In the genomic region with DNA sequence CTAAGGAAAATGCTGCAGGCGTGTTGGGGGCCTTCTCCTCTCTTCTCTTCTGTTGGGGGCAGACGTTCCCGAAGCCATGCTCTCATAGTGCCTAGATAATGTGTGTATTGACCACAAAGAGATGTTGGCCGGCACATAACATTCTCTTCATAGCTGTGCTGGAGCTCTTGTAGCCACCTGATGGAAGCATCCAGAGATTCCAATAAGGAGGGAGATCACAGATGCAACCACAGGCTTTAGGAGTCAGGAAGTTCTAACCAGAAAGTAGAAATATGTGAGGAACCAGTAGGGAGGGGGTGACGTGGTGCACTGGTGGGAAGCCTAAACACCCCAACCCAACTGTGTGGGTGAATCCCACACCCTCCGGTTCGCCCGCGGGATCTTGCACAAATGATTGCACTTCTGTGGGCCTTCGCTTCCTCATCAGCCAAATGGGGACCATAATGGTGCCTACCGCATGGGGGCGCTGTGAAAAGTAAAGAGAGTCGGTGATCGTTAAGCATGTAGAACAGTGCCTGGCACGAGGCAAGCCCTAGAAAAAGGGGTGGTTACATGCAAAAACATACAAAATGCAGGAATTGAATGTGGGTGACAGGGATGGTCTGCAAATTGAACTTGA, we compare ENCODE assay signal across 2 cellular contexts.
A peak's percentile ranks its signal among the peaks of the same experiment; 100 is the strongest.
TF ChIP-seq lines count a peak whose summit lies in the region.

No MANE protein-coding gene starts in this region.

TF ChIP-seq in HCT116, 20 proteins besides CTCF, POLR2A, EP300 and RAD21:
- TF ChIP-seq FOSL1 (IDR thresholded peaks at IDR 0.05; ENCODE audit: low read depth): no peak
- no peak for TF ChIP-seq TCF7L2 (IDR thresholded peaks at IDR 0.05; ENCODE audit: borderline replicate concordance, extremely low read depth, insufficient read depth, insufficient read length)
- TF ChIP-seq CEBPB (IDR thresholded peaks at IDR 0.05; ENCODE audit: low read depth): no peak

TF ChIP-seq in K562, 482 proteins besides CTCF, POLR2A, EP300 and RAD21 (continues in another document):
- TF ChIP-seq ZNF707 (CRISPR knock-in tag; conservative IDR thresholded peaks at IDR 0.05): no peak
- no peak for TF ChIP-seq ZNF174 (CRISPR knock-in tag; IDR thresholded peaks at IDR 0.05)
- TF ChIP-seq MYC (IDR thresholded peaks at IDR 0.05; ENCODE audit: low read depth, low read length): no peak
- TF ChIP-seq MYC (CRISPR knock-in tag; IDR thresholded peaks at IDR 0.05; ENCODE audit: borderline replicate concordance, low read depth): no peak
- TF ChIP-seq TFAM (CRISPR knock-in tag; conservative IDR thresholded peaks at IDR 0.05): no peak
- TF ChIP-seq ZNF324 (CRISPR knock-in tag; IDR thresholded peaks at IDR 0.05): no peak
- no peak for TF ChIP-seq NR3C1 (CRISPR knock-in tag; IDR thresholded peaks at IDR 0.05)
- TF ChIP-seq, protein P1, sequence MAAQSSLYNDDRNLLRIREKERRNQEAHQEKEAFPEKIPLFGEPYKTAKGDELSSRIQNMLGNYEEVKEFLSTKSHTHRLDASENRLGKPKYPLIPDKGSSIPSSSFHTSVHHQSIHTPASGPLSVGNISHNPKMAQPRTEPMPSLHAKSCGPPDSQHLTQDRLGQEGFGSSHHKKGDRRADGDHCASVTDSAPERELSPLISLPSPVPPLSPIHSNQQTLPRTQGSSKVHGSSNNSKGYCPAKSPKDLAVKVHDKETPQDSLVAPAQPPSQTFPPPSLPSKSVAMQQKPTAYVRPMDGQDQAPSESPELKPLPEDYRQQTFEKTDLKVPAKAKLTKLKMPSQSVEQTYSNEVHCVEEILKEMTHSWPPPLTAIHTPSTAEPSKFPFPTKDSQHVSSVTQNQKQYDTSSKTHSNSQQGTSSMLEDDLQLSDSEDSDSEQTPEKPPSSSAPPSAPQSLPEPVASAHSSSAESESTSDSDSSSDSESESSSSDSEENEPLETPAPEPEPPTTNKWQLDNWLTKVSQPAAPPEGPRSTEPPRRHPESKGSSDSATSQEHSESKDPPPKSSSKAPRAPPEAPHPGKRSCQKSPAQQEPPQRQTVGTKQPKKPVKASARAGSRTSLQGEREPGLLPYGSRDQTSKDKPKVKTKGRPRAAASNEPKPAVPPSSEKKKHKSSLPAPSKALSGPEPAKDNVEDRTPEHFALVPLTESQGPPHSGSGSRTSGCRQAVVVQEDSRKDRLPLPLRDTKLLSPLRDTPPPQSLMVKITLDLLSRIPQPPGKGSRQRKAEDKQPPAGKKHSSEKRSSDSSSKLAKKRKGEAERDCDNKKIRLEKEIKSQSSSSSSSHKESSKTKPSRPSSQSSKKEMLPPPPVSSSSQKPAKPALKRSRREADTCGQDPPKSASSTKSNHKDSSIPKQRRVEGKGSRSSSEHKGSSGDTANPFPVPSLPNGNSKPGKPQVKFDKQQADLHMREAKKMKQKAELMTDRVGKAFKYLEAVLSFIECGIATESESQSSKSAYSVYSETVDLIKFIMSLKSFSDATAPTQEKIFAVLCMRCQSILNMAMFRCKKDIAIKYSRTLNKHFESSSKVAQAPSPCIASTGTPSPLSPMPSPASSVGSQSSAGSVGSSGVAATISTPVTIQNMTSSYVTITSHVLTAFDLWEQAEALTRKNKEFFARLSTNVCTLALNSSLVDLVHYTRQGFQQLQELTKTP (IDR thresholded peaks at IDR 0.05; ENCODE audit: low read depth in 1 of 2, partially characterized antibody in 2 of 2): no peak
- TF ChIP-seq XRCC5 (IDR thresholded peaks at IDR 0.05; ENCODE audit: low read depth, low read length): peak; percentile 81
- TF ChIP-seq, protein P2, sequence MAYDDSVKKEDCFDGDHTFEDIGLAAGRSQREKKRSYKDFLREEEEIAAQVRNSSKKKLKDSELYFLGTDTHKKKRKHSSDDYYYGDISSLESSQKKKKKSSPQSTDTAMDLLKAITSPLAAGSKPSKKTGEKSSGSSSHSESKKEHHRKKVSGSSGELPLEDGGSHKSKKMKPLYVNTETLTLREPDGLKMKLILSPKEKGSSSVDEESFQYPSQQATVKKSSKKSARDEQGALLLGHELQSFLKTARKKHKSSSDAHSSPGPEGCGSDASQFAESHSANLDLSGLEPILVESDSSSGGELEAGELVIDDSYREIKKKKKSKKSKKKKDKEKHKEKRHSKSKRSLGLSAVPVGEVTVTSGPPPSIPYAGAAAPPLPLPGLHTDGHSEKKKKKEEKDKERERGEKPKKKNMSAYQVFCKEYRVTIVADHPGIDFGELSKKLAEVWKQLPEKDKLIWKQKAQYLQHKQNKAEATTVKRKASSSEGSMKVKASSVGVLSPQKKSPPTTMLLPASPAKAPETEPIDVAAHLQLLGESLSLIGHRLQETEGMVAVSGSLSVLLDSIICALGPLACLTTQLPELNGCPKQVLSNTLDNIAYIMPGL (CRISPR knock-in tag; IDR thresholded peaks at IDR 0.05): no peak
- no peak for TF ChIP-seq MTF1 (CRISPR knock-in tag; IDR thresholded peaks at IDR 0.05; ENCODE audit: borderline replicate concordance)
- TF ChIP-seq ZNF165 (CRISPR knock-in tag; IDR thresholded peaks at IDR 0.05; ENCODE audit: borderline replicate concordance): no peak
- TF ChIP-seq ZNF140 (CRISPR knock-in tag; IDR thresholded peaks at IDR 0.05): no peak
- no peak for TF ChIP-seq ZNF644 (tag; IDR thresholded peaks at IDR 0.05; ENCODE audit: low read depth)
- TF ChIP-seq, protein P3, sequence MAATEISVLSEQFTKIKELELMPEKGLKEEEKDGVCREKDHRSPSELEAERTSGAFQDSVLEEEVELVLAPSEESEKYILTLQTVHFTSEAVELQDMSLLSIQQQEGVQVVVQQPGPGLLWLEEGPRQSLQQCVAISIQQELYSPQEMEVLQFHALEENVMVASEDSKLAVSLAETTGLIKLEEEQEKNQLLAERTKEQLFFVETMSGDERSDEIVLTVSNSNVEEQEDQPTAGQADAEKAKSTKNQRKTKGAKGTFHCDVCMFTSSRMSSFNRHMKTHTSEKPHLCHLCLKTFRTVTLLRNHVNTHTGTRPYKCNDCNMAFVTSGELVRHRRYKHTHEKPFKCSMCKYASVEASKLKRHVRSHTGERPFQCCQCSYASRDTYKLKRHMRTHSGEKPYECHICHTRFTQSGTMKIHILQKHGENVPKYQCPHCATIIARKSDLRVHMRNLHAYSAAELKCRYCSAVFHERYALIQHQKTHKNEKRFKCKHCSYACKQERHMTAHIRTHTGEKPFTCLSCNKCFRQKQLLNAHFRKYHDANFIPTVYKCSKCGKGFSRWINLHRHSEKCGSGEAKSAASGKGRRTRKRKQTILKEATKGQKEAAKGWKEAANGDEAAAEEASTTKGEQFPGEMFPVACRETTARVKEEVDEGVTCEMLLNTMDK (IDR thresholded peaks at IDR 0.05; ENCODE audit: borderline replicate concordance, insufficient read depth, low read depth, low read length, poor library complexity, severe bottlenecking): peak; percentile 46
- no peak for TF ChIP-seq RBFOX2 (IDR thresholded peaks at IDR 0.05; ENCODE audit: low read depth, low read length)
- 0 out of 2 replicates have a peak, but pooled peaks have one; percentile 15 for TF ChIP-seq OTX1 (CRISPR knock-in tag; IDR thresholded peaks at IDR 0.05)
- TF ChIP-seq SIN3A (IDR thresholded peaks at IDR 0.05; ENCODE audit: borderline replicate concordance in 2 of 2, control insufficient read depth in 1 of 2, low read depth in 2 of 2, low read length in 2 of 2): no peak
- no peak for TF ChIP-seq ZNF584 (CRISPR knock-in tag; IDR thresholded peaks at IDR 0.05; ENCODE audit: low read depth)
- TF ChIP-seq, protein P4, sequence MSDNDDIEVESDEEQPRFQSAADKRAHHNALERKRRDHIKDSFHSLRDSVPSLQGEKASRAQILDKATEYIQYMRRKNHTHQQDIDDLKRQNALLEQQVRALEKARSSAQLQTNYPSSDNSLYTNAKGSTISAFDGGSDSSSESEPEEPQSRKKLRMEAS (CRISPR knock-in tag; IDR thresholded peaks at IDR 0.05): peak; percentile 37; the same call in 1 of the 2 replicates
- TF ChIP-seq RAD51 (IDR thresholded peaks at IDR 0.05; ENCODE audit: borderline replicate concordance, low read depth): no peak
- TF ChIP-seq RUNX1 (IDR thresholded peaks at IDR 0.05; ENCODE audit: low read depth): no peak
- TF ChIP-seq, protein P5, sequence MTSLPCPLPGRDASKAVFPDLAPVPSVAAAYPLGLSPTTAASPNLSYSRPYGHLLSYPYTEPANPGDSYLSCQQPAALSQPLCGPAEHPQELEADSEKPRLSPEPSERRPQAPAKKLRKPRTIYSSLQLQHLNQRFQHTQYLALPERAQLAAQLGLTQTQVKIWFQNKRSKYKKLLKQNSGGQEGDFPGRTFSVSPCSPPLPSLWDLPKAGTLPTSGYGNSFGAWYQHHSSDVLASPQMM (CRISPR knock-in tag; IDR thresholded peaks at IDR 0.05): no peak
- TF ChIP-seq TCF7L2 (IDR thresholded peaks at IDR 0.05; ENCODE audit: low read depth, low read length): no peak
- TF ChIP-seq, protein P6, sequence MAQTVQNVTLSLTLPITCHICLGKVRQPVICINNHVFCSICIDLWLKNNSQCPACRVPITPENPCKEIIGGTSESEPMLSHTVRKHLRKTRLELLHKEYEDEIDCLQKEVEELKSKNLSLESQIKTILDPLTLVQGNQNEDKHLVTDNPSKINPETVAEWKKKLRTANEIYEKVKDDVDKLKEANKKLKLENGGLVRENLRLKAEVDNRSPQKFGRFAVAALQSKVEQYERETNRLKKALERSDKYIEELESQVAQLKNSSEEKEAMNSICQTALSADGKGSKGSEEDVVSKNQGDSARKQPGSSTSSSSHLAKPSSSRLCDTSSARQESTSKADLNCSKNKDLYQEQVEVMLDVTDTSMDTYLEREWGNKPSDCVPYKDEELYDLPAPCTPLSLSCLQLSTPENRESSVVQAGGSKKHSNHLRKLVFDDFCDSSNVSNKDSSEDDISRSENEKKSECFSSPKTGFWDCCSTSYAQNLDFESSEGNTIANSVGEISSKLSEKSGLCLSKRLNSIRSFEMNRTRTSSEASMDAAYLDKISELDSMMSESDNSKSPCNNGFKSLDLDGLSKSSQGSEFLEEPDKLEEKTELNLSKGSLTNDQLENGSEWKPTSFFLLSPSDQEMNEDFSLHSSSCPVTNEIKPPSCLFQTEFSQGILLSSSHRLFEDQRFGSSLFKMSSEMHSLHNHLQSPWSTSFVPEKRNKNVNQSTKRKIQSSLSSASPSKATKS (CRISPR knock-in tag; IDR thresholded peaks at IDR 0.05): no peak
- 0 out of 2 replicates have a peak, but pooled peaks have one; percentile 23 for TF ChIP-seq BHLHE40 (IDR thresholded peaks at IDR 0.05; ENCODE audit: low read length)
- peak; percentile 42 for TF ChIP-seq SMC3 (conservative IDR thresholded peaks at IDR 0.05; ENCODE audit: insufficient read depth, low read depth, low read length)
- TF ChIP-seq ELF4 (CRISPR knock-in tag; IDR thresholded peaks at IDR 0.05): no peak
- no peak for TF ChIP-seq RHOXF2B (CRISPR knock-in tag; conservative IDR thresholded peaks at IDR 0.05)
- TF ChIP-seq NONO (IDR thresholded peaks at IDR 0.05; ENCODE audit: low read depth in 2 of 2, low read length in 1 of 2): no peak
- TF ChIP-seq NR2F6 (CRISPR knock-in tag; IDR thresholded peaks at IDR 0.05): no peak
- TF ChIP-seq GTF2A2 (tag; IDR thresholded peaks at IDR 0.05): no peak
- TF ChIP-seq TEAD1 (CRISPR knock-in tag; IDR thresholded peaks at IDR 0.05): no peak
- no peak for TF ChIP-seq TCF3 (CRISPR knock-in tag; IDR thresholded peaks at IDR 0.05)
- TF ChIP-seq ZNF507 (tag; conservative IDR thresholded peaks at IDR 0.05): no peak
- TF ChIP-seq LCOR (CRISPR knock-in tag; IDR thresholded peaks at IDR 0.05): peak; percentile 68; the same call in 1 of the 2 replicates
- no peak for TF ChIP-seq LARP7 (IDR thresholded peaks at IDR 0.05)
- TF ChIP-seq SAFB (IDR thresholded peaks at IDR 0.05; ENCODE audit: borderline replicate concordance, low read depth, low read length): no peak
- no peak for TF ChIP-seq SMARCA5 (IDR thresholded peaks at IDR 0.05)
- no peak for TF ChIP-seq GATAD2B (IDR thresholded peaks at IDR 0.05; ENCODE audit: borderline replicate concordance)
- TF ChIP-seq ERF (CRISPR knock-in tag; IDR thresholded peaks at IDR 0.05): no peak
- TF ChIP-seq, protein P7, sequence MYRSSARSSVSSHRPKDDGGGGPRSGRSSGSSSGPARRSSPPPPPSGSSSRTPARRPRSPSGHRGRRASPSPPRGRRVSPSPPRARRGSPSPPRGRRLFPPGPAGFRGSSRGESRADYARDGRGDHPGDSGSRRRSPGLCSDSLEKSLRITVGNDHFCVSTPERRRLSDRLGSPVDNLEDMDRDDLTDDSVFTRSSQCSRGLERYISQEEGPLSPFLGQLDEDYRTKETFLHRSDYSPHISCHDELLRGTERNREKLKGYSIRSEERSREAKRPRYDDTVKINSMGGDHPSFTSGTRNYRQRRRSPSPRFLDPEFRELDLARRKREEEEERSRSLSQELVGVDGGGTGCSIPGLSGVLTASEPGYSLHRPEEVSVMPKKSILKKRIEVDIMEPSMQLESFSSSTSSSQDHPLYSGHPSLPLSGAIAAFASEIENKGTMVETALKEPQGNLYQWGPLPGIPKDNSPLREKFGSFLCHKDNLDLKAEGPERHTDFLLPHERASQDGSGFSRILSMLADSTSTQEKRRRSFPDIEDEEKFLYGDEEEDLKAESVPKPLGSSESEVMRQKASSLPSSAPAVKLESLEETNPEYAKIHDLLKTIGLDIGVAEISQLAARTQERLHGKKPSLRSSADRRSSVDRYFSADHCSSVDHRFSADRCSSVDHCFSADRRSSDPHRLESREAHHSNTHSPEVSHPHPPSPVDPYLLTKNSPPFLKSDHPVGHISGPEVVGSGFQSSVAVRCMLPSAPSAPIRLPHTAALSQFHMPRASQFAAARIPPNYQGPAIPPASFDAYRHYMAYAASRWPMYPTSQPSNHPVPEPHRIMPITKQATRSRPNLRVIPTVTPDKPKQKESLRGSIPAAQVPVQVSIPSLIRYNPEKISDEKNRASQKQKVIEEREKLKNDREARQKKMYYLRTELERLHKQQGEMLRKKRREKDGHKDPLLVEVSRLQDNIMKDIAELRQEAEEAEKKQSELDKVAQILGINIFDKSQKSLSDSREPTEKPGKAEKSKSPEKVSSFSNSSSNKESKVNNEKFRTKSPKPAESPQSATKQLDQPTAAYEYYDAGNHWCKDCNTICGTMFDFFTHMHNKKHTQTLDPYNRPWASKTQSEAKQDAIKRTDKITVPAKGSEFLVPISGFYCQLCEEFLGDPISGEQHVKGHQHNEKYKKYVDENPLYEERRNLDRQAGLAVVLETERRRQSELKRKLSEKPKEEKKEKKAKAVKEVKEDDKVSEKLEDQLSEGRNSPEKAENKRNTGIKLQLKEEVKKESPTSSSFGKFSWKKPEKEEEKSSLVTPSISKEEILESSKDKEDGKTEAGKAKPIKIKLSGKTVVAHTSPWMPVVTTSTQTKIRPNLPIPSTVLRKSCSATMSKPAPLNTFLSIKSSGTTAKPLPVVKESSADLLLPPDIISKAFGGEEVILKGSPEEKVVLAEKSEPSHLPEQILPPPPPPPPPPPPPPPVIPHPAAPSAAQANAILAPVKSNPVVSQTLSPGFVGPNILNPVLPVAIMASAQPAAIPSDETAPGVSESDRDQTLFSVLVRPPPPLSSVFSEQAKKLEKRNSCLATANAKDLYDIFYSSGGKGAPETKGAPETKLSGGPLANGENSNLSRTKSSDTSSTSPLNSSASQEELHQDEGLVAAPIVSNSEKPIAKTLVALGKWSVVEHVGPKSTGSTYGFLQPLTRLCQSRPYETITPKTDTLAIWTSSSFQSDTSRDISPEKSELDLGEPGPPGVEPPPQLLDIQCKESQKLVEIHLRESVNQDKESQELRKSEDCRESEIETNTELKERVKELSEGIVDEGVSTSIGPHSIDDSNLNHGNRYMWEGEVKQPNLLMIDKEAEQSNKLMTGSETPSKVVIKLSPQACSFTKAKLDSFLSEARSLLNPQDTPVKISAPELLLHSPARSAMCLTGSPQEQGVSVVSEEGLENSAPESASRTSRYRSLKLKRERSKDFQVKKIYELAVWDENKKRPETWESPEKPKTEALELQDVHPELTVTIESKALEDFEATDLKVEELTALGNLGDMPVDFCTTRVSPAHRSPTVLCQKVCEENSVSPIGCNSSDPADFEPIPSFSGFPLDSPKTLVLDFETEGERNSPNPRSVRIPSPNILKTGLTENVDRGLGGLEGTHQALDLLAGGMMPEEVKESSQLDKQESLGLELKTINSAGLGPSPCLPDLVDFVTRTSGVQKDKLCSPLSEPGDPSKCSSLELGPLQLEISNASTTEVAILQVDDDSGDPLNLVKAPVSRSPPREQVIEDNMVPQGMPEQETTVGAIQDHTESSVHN (IDR thresholded peaks at IDR 0.05; ENCODE audit: borderline replicate concordance in 1 of 2, low read depth in 1 of 2): no peak
